ENCODE assay signal across 1 cellular context in the genomic region with DNA sequence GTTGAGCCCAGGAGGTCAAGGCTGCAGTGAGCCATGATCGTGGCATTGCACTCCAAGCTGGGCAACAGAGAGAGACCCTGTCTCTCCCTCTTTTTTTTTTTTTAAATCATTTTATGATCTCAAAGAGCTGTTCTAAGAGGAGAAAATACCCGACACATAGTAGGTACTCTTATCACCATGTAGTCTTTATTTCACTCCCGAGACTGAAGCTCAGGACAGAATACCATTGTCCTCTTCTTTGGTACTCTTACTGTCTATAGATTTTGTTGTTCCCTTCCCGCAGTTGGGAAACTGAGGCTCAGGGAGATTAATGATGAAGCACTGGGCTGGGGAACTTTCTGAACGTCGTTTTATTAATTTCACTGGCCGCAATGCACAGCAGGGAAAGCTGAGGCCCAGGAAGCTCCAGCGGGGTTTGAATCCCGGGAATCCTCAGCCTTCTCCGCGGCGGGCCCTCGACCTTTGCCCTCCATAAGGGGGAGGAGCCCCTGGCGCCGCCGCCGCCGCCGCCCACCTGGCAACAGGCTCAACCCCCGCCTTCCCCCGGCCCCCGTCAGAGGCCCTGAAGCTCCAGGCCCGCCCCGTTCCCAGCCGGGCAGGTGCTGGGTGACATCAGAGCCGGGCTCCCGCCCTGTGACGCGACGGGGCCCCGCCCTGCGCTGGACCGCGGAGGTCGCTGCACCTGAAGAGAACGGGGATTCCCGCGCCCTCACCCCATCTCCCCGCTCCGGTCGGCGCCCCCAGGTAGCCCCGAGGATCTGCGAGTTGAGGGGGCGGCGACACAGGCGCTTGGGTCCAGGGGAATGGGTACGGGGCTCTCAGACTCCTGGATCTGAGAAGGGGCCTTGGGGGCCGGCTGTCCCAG.
TF ChIP-seq lines count a peak whose summit lies in the region.

No MANE protein-coding gene starts in this region.

TF ChIP-seq in HepG2, 621 proteins besides CTCF, POLR2A, EP300 and RAD21 (continued from another document):
- TF ChIP-seq FOSL2 (CRISPR knock-in tag; IDR thresholded peaks at IDR 0.05) (0 out of 2 replicates have a peak, but pooled peaks have one; percentile 29), SRSF4 (IDR thresholded peaks at IDR 0.05; ENCODE audit: low read depth, low read length, poor library complexity, severe bottlenecking) (no peak), NONO (IDR thresholded peaks at IDR 0.05) (no peak), NONO (CRISPR knock-in tag; conservative IDR thresholded peaks at IDR 0.05) (0 out of 2 replicates have a peak, but pooled peaks have one; percentile 32), ZNF335 (CRISPR knock-in tag; IDR thresholded peaks at IDR 0.05) (no peak), SKI (IDR thresholded peaks at IDR 0.05; ENCODE audit: partially characterized antibody) (peak; percentile 14), HNF4A (CRISPR knock-in tag; IDR thresholded peaks at IDR 0.05) (peak; percentile 36; the same call in 1 of the 2 replicates), HNRNPLL (IDR thresholded peaks at IDR 0.05; ENCODE audit: low read depth, low read length, poor library complexity, severe bottlenecking) (peak; percentile 16), ATF7 (IDR thresholded peaks at IDR 0.05) (no peak), ATF7 (CRISPR knock-in tag; IDR thresholded peaks at IDR 0.05) (0 out of 2 replicates have a peak, but pooled peaks have one; percentile 27), AGO2 (optimal IDR thresholded peaks at IDR 0.05; ENCODE audit: low read depth, low read length) (peak; percentile 75), THAP11 (CRISPR knock-in tag; IDR thresholded peaks at IDR 0.05) (0 out of 2 replicates have a peak, but pooled peaks have one; percentile 45), ZNF790 (CRISPR knock-in tag; IDR thresholded peaks at IDR 0.05; ENCODE audit: borderline replicate concordance) (no peak), KAT8 (CRISPR knock-in tag; IDR thresholded peaks at IDR 0.05) (peak; percentile 38; the same call in 1 of the 2 replicates), SP1 (IDR thresholded peaks at IDR 0.05) (no peak), SP1 (CRISPR knock-in tag; IDR thresholded peaks at IDR 0.05) (peak; percentile 59; the same call in 1 of the 2 replicates), HDAC1 (CRISPR knock-in tag; IDR thresholded peaks at IDR 0.05) (peak; percentile 55; the same call in 1 of the 2 replicates), CREB1 (IDR thresholded peaks at IDR 0.05) (peak; percentile 82), CREB1 (CRISPR knock-in tag; IDR thresholded peaks at IDR 0.05) (peak; percentile 78), ZNF350 (CRISPR knock-in tag; IDR thresholded peaks at IDR 0.05; ENCODE audit: borderline replicate concordance, low read depth) (0 out of 2 replicates have a peak, but pooled peaks have one; percentile 10), ZNF121 (CRISPR knock-in tag; IDR thresholded peaks at IDR 0.05) (0 out of 2 replicates have a peak, but pooled peaks have one; percentile 32), HNF4G (IDR thresholded peaks at IDR 0.05; ENCODE audit: borderline replicate concordance, low read depth, low read length) (peak; percentile 64; the same call in 1 of the 2 replicates), HNF4G (CRISPR knock-in tag; IDR thresholded peaks at IDR 0.05; ENCODE audit: borderline replicate concordance, low read depth) (peak; percentile 36; the same call in 1 of the 2 replicates), ZNF674 (CRISPR knock-in tag; IDR thresholded peaks at IDR 0.05; ENCODE audit: low read depth) (no peak)
- TF ChIP-seq, protein P1, sequence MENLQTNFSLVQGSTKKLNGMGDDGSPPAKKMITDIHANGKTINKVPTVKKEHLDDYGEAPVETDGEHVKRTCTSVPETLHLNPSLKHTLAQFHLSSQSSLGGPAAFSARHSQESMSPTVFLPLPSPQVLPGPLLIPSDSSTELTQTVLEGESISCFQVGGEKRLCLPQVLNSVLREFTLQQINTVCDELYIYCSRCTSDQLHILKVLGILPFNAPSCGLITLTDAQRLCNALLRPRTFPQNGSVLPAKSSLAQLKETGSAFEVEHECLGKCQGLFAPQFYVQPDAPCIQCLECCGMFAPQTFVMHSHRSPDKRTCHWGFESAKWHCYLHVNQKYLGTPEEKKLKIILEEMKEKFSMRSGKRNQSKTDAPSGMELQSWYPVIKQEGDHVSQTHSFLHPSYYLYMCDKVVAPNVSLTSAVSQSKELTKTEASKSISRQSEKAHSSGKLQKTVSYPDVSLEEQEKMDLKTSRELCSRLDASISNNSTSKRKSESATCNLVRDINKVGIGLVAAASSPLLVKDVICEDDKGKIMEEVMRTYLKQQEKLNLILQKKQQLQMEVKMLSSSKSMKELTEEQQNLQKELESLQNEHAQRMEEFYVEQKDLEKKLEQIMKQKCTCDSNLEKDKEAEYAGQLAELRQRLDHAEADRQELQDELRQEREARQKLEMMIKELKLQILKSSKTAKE (CRISPR knock-in tag; IDR thresholded peaks at IDR 0.05; ENCODE audit: borderline replicate concordance): peak; percentile 33; the same call in 1 of the 2 replicates
- TF ChIP-seq, protein P2, sequence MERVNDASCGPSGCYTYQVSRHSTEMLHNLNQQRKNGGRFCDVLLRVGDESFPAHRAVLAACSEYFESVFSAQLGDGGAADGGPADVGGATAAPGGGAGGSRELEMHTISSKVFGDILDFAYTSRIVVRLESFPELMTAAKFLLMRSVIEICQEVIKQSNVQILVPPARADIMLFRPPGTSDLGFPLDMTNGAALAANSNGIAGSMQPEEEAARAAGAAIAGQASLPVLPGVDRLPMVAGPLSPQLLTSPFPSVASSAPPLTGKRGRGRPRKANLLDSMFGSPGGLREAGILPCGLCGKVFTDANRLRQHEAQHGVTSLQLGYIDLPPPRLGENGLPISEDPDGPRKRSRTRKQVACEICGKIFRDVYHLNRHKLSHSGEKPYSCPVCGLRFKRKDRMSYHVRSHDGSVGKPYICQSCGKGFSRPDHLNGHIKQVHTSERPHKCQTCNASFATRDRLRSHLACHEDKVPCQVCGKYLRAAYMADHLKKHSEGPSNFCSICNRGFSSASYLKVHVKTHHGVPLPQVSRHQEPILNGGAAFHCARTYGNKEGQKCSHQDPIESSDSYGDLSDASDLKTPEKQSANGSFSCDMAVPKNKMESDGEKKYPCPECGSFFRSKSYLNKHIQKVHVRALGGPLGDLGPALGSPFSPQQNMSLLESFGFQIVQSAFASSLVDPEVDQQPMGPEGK (CRISPR knock-in tag; IDR thresholded peaks at IDR 0.05): peak; percentile 79
- TF ChIP-seq, protein P3, sequence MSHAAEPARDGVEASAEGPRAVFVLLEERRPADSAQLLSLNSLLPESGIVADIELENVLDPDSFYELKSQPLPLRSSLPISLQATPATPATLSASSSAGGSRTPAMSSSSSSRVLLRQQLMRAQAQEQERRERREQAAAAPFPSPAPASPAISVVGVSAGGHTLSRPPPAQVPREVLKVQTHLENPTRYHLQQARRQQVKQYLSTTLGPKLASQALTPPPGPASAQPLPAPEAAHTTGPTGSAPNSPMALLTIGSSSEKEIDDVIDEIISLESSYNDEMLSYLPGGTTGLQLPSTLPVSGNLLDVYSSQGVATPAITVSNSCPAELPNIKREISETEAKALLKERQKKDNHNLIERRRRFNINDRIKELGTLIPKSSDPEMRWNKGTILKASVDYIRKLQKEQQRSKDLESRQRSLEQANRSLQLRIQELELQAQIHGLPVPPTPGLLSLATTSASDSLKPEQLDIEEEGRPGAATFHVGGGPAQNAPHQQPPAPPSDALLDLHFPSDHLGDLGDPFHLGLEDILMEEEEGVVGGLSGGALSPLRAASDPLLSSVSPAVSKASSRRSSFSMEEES (CRISPR knock-in tag; IDR thresholded peaks at IDR 0.05): 0 out of 2 replicates have a peak, but pooled peaks have one; percentile 15
- TF ChIP-seq, protein P4, sequence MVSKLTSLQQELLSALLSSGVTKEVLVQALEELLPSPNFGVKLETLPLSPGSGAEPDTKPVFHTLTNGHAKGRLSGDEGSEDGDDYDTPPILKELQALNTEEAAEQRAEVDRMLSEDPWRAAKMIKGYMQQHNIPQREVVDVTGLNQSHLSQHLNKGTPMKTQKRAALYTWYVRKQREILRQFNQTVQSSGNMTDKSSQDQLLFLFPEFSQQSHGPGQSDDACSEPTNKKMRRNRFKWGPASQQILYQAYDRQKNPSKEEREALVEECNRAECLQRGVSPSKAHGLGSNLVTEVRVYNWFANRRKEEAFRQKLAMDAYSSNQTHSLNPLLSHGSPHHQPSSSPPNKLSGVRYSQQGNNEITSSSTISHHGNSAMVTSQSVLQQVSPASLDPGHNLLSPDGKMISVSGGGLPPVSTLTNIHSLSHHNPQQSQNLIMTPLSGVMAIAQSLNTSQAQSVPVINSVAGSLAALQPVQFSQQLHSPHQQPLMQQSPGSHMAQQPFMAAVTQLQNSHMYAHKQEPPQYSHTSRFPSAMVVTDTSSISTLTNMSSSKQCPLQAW (CRISPR knock-in tag; IDR thresholded peaks at IDR 0.05): 0 out of 2 replicates have a peak, but pooled peaks have one; percentile 39
- TF ChIP-seq, protein P5, sequence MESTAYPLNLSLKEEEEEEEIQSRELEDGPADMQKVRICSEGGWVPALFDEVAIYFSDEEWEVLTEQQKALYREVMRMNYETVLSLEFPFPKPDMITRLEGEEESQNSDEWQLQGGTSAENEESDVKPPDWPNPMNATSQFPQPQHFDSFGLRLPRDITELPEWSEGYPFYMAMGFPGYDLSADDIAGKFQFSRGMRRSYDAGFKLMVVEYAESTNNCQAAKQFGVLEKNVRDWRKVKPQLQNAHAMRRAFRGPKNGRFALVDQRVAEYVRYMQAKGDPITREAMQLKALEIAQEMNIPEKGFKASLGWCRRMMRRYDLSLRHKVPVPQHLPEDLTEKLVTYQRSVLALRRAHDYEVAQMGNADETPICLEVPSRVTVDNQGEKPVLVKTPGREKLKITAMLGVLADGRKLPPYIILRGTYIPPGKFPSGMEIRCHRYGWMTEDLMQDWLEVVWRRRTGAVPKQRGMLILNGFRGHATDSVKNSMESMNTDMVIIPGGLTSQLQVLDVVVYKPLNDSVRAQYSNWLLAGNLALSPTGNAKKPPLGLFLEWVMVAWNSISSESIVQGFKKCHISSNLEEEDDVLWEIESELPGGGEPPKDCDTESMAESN (CRISPR knock-in tag; conservative IDR thresholded peaks at IDR 0.05): peak; percentile 47; the same call in 1 of the 2 replicates
- TF ChIP-seq, protein P6, sequence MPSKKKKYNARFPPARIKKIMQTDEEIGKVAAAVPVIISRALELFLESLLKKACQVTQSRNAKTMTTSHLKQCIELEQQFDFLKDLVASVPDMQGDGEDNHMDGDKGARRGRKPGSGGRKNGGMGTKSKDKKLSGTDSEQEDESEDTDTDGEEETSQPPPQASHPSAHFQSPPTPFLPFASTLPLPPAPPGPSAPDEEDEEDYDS (CRISPR knock-in tag; IDR thresholded peaks at IDR 0.05): no peak
- TF ChIP-seq, protein P7, sequence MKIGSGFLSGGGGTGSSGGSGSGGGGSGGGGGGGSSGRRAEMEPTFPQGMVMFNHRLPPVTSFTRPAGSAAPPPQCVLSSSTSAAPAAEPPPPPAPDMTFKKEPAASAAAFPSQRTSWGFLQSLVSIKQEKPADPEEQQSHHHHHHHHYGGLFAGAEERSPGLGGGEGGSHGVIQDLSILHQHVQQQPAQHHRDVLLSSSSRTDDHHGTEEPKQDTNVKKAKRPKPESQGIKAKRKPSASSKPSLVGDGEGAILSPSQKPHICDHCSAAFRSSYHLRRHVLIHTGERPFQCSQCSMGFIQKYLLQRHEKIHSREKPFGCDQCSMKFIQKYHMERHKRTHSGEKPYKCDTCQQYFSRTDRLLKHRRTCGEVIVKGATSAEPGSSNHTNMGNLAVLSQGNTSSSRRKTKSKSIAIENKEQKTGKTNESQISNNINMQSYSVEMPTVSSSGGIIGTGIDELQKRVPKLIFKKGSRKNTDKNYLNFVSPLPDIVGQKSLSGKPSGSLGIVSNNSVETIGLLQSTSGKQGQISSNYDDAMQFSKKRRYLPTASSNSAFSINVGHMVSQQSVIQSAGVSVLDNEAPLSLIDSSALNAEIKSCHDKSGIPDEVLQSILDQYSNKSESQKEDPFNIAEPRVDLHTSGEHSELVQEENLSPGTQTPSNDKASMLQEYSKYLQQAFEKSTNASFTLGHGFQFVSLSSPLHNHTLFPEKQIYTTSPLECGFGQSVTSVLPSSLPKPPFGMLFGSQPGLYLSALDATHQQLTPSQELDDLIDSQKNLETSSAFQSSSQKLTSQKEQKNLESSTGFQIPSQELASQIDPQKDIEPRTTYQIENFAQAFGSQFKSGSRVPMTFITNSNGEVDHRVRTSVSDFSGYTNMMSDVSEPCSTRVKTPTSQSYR (CRISPR knock-in tag; IDR thresholded peaks at IDR 0.05; ENCODE audit: borderline replicate concordance): peak; percentile 24; the same call in 1 of the 2 replicates
- TF ChIP-seq, protein P8, sequence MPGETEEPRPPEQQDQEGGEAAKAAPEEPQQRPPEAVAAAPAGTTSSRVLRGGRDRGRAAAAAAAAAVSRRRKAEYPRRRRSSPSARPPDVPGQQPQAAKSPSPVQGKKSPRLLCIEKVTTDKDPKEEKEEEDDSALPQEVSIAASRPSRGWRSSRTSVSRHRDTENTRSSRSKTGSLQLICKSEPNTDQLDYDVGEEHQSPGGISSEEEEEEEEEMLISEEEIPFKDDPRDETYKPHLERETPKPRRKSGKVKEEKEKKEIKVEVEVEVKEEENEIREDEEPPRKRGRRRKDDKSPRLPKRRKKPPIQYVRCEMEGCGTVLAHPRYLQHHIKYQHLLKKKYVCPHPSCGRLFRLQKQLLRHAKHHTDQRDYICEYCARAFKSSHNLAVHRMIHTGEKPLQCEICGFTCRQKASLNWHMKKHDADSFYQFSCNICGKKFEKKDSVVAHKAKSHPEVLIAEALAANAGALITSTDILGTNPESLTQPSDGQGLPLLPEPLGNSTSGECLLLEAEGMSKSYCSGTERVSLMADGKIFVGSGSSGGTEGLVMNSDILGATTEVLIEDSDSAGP (CRISPR knock-in tag; IDR thresholded peaks at IDR 0.05; ENCODE audit: borderline replicate concordance): no peak
